Comparison of ENCODE assay signal across 2 cellular contexts in the genomic region with DNA sequence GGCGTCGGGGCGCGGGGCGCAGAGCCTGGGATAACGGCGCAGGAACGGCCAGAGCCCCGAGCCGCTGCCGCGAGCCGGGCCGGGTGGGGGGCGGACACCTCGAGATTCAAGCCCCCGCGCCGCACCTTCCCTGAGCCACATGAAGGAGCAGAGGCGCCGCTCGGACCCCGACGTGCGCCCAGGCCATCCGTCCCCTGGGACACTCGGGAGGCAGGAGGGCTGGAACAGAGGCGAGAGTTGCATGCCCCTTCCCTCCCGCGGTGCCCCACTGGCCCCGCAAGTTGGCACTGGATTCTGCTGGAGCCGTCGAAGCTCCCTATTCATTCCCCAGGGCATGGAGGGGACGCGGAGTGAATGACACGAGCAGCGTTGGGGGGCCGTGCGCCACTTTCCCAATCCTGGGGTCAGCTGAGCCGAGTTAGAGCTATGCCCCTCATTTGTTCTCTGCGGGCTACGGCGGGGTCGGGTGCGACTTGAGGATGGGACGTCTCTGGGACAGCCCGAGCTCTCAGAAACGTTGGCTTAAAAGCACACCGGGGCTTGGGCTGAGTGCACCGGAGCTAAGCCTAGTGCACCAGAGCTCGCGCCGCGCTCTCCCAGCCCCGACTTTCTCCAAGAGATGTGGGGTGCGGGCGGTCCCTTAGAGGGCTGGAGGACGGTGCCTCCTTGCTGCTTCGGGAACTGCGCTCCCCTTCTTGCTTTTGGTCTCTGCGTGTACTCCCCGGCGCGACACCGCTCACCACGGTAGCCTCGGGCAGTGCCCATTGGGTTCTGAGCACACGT.
A peak's percentile ranks its signal among the peaks of the same experiment; 100 is the strongest.
TF ChIP-seq lines count a peak whose summit lies in the region.

No MANE protein-coding gene starts in this region.

TF ChIP-seq in IMR-90, 13 proteins besides CTCF, POLR2A, EP300 and RAD21:
- TF ChIP-seq BHLHE40 (IDR thresholded peaks at IDR 0.05; ENCODE audit: low read depth, low read length) (no peak), RCOR1 (IDR thresholded peaks at IDR 0.05; ENCODE audit: insufficient replicate concordance, low read length) (no peak), RFX5 (IDR thresholded peaks at IDR 0.05; ENCODE audit: low read depth, low read length) (no peak), ELK1 (IDR thresholded peaks at IDR 0.05; ENCODE audit: borderline replicate concordance, low read depth, low read length) (no peak), CEBPB (IDR thresholded peaks at IDR 0.05; ENCODE audit: low read depth, low read length) (no peak), MAZ (IDR thresholded peaks at IDR 0.05; ENCODE audit: borderline replicate concordance, low read depth, low read length) (no peak), MXI1 (IDR thresholded peaks at IDR 0.05; ENCODE audit: borderline replicate concordance, low read depth, low read length) (no peak), CHD1 (IDR thresholded peaks at IDR 0.05; ENCODE audit: low read depth, low read length) (no peak), MAFK (IDR thresholded peaks at IDR 0.05; ENCODE audit: low read depth, low read length) (no peak), FOS (IDR thresholded peaks at IDR 0.05; ENCODE audit: low read depth, low read length) (no peak), SMC3 (IDR thresholded peaks at IDR 0.05; ENCODE audit: low read depth, low read length) (no peak)
- TF ChIP-seq, protein P1, sequence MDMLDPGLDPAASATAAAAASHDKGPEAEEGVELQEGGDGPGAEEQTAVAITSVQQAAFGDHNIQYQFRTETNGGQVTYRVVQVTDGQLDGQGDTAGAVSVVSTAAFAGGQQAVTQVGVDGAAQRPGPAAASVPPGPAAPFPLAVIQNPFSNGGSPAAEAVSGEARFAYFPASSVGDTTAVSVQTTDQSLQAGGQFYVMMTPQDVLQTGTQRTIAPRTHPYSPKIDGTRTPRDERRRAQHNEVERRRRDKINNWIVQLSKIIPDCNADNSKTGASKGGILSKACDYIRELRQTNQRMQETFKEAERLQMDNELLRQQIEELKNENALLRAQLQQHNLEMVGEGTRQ (IDR thresholded peaks at IDR 0.05; ENCODE audit: low read depth, low read length): no peak

TF ChIP-seq in endothelial cell of umbilical vein, 7 proteins besides CTCF, POLR2A, EP300 and RAD21:
- no peak for TF ChIP-seq JUN (IDR thresholded peaks at IDR 0.05; ENCODE audit: borderline replicate concordance, insufficient read depth, insufficient read length, low read depth)
- TF ChIP-seq GATA2 (IDR thresholded peaks at IDR 0.05; ENCODE audit: insufficient read depth, insufficient read length, low read depth, low read length): no peak
- no peak for TF ChIP-seq POLR2AphosphoS5 (IDR thresholded peaks at IDR 0.05; ENCODE audit: insufficient read depth, low read depth, low read length)
- TF ChIP-seq FOS (IDR thresholded peaks at IDR 0.05; ENCODE audit: borderline replicate concordance, insufficient read depth, low read length): no peak
- peak; percentile 97 for TF ChIP-seq EZH2 (IDR thresholded peaks at IDR 0.05; ENCODE audit: borderline replicate concordance, low read depth, low read length, severe bottlenecking)
- TF ChIP-seq, protein P2, sequence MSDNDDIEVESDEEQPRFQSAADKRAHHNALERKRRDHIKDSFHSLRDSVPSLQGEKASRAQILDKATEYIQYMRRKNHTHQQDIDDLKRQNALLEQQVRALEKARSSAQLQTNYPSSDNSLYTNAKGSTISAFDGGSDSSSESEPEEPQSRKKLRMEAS (IDR thresholded peaks at IDR 0.05; ENCODE audit: insufficient read depth, insufficient read length): no peak
